11 cellular contexts compared by ENCODE assay signal in genomic region chr2:67561411-67561965, GRCh38.
DNase-seq lines count a peak whose midpoint lies in the region; ATAC-seq and TF ChIP-seq lines count a peak whose summit lies in the region.
"Had no signal": no experiment of that assay in that cellular context is flagged by ENCODE, and none has a peak within 500 bp of the region (broad histone marks: within the 10 kb centered on the region; RNA-seq: fewer than 3 reads in every experiment).

No MANE protein-coding gene starts in this region.

- H3K4me3 ChIP-seq in brain microvascular endothelial cell (ENCODE audit: low read depth, low read length) = no peak overlapping the region
- H3K4me3 ChIP-seq: BLaER1 treated with 17β-estradiol and CSF1 and Interleukin-3, amounts not matched to agents 10 nM and 100 nM had no signal

- peak overlapping the region; percentile 41 for H3K27ac ChIP-seq in brain microvascular endothelial cell
- H3K27ac ChIP-seq: BLaER1 treated with 17β-estradiol and CSF1 and Interleukin-3, amounts not matched to agents 10 nM and 100 nM; WERI-Rb-1 had no signal

- no peaks in the 10 kb centered on the region for H3K27me3 ChIP-seq in brain microvascular endothelial cell (replicated peaks)
- H3K27me3 ChIP-seq: BLaER1 treated with 17β-estradiol and CSF1 and Interleukin-3, amounts not matched to agents 10 nM and 100 nM had no signal

- TF ChIP-seq CTCF in brain microvascular endothelial cell (IDR thresholded peaks at IDR 0.05; ENCODE audit: low read depth, low read length, missing control alignments) = no peak

- in situ Hi-C loops in brain microvascular endothelial cell (cut with HindIII; ENCODE audit: low pct_ligation_motif_present, low sequenced_read_pairs) = no loop called here

- peak; percentile 86 for DNase-seq in A172 (ENCODE audit: low spot score)
- peak; percentile 88 for DNase-seq in LHCN-M2 (ENCODE audit: low read depth)
- peak; percentile 74 for DNase-seq in brain microvascular endothelial cell
- DNase-seq in kidney glomerular epithelial cell (lab: John Stamatoyannopoulos, UW) = peak; percentile 90
- DNase-seq in GM19240 (ENCODE audit: insufficient read length, low spot score) = no peak
- no peak for DNase-seq in NCI-H1436 treated with DMSO at 0.1 percent for 48 hours (lab: John Stamatoyannopoulos, UW)
- no peak for DNase-seq in NCI-H82 treated with DMSO at 0.1 percent for 48 hours (lab: John Stamatoyannopoulos, UW; ENCODE audit: unreplicated experiment)
- DNase-seq: NCI-H1694 treated with DMSO at 0.1 percent for 48 hours, WERI-Rb-1 had no signal

- H3K36me3 ChIP-seq in brain microvascular endothelial cell (replicated peaks) = no peaks in the 10 kb centered on the region
- H3K36me3 ChIP-seq: BLaER1 treated with 17β-estradiol and CSF1 and Interleukin-3, amounts not matched to agents 10 nM and 100 nM; WERI-Rb-1 had no signal

- no peak for ATAC-seq in GM18867 (IDR thresholded peaks at IDR 0.05; ENCODE audit: unreplicated experiment)

Comparison
In these comparisons a context has a peak if more than half of its experiments do, and no peak if none do; other contexts are left out.
1. DNase-seq: peak in A172 (single experiment), LHCN-M2 (single experiment), brain microvascular endothelial cell (single experiment) and kidney glomerular epithelial cell (single experiment); none in GM19240 (single experiment), NCI-H1436 treated with DMSO at 0.1 percent for 48 hours (single experiment) and NCI-H82 treated with DMSO at 0.1 percent for 48 hours (single experiment).